ENCODE assay signal across 2 cellular contexts in the genomic region with DNA sequence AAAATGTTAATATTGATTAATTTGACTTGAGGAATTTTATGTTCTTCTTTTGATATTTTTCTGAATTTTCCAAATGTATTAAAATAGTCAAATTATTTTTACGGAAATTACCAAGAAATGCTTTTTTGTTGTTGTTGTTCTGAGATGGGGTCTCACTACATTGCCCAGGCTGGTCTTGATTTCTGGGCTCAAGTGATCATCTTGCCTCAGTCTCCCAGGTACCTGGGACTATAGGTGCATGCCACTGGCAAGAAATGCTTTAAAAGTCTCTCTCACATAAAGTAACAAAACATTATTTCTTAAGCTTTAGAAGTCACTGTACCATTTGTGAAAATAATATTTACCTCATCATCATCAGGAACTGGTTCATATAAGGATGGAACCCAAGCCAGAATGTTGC.
TF ChIP-seq lines count a peak whose summit lies in the region.

No MANE protein-coding gene starts in this region.

TF ChIP-seq in HepG2, 621 proteins besides CTCF, POLR2A, EP300 and RAD21:
- TF ChIP-seq ZNF235 (CRISPR knock-in tag; IDR thresholded peaks at IDR 0.05; ENCODE audit: borderline replicate concordance): no peak
- peak; percentile 65 for TF ChIP-seq ZNF121 (CRISPR knock-in tag; IDR thresholded peaks at IDR 0.05)
TF ChIP-seq in HepG2: peak in this region for 1.

TF ChIP-seq in WTC11, 78 proteins besides CTCF, POLR2A, EP300 and RAD21:
- TF ChIP-seq, protein P1, sequence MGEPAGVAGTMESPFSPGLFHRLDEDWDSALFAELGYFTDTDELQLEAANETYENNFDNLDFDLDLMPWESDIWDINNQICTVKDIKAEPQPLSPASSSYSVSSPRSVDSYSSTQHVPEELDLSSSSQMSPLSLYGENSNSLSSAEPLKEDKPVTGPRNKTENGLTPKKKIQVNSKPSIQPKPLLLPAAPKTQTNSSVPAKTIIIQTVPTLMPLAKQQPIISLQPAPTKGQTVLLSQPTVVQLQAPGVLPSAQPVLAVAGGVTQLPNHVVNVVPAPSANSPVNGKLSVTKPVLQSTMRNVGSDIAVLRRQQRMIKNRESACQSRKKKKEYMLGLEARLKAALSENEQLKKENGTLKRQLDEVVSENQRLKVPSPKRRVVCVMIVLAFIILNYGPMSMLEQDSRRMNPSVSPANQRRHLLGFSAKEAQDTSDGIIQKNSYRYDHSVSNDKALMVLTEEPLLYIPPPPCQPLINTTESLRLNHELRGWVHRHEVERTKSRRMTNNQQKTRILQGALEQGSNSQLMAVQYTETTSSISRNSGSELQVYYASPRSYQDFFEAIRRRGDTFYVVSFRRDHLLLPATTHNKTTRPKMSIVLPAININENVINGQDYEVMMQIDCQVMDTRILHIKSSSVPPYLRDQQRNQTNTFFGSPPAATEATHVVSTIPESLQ (CRISPR knock-in tag; IDR thresholded peaks at IDR 0.05): no peak
- peak; percentile 55; the same call in 1 of the 2 replicates for TF ChIP-seq ZNF121 (CRISPR knock-in tag; IDR thresholded peaks at IDR 0.05)
